Comparison of ENCODE assay signal across 10 cellular contexts in the genomic region with DNA sequence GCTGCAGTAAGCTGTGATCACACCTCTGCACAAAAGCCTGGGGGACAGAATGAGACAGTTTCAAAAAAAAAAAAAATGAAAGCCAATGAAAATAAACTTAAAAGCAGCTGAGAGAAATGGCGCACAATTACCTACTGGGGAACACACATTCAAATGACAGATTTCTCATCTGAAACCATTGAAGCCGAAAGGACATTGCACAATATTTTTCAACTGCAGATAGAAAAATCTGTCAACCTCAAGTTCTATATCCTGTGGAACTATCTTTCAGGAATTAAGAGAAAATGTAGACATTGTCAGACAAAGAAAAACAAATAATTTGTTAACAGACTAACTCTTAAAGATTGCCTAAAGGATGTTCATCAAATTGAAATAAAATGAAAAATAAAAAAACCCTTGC.
"Had no signal": no experiment of that assay in that cellular context is flagged by ENCODE, and none has a peak within 500 bp of the region (broad histone marks: within the 10 kb centered on the region; RNA-seq: fewer than 3 reads in every experiment).

No MANE protein-coding gene starts in this region.

- H3K4me1 ChIP-seq: HAP-1 had no signal

- H3K4me2 ChIP-seq: GM23338 had no signal

- H3K9ac ChIP-seq: GM23248 had no signal

- ATAC-seq: GM23338, HCT116 had no signal

- H3K4me3 ChIP-seq: GM23248, GM23338, HAP-1 had no signal

- H2AFZ ChIP-seq: GM23248, GM23338 had no signal

- FAIRE-seq: H54 had no signal

- H3K9me3 ChIP-seq: HAP-1 had no signal

- H3K36me3 ChIP-seq: HAP-1 had no signal

- DNase-seq: GM23248, GOT3, H7, H9, HCEC 1CT, HFFc6 had no signal

- H3K27ac ChIP-seq: GM23248 had no signal
